In genomic region chr5:81530919-81531318, GRCh38 we compare ENCODE assay signal across 30 cellular contexts.
A peak's percentile ranks its signal among the peaks of the same experiment; 100 is the strongest.
DNase-seq lines count a peak whose midpoint lies in the region; FAIRE-seq and TF ChIP-seq lines count a peak whose summit lies in the region.
"Had no signal": no experiment of that assay in that cellular context is flagged by ENCODE, and none has a peak within 500 bp of the region (broad histone marks: within the 10 kb centered on the region; RNA-seq: fewer than 3 reads in every experiment).

No MANE protein-coding gene starts in this region.

- no peaks in the 10 kb centered on the region for H3K27me3 Mint-ChIP-seq in astrocyte (ENCODE audit: low read depth, unreplicated experiment)
- H3K27me3 Mint-ChIP-seq: CD4-positive, alpha-beta memory T cell; natural killer cell treated with Interleukin-12 subunit alpha and Interleukin-12 subunit beta and Interleukin-15 and Interleukin-18, amount 100 ng/mL, for 72 hours had no signal

- H3K36me3 Mint-ChIP-seq in astrocyte (ENCODE audit: low read depth, unreplicated experiment) = no peaks in the 10 kb centered on the region
- H3K36me3 Mint-ChIP-seq: natural killer cell treated with Interleukin-12 subunit alpha and Interleukin-12 subunit beta and Interleukin-15 and Interleukin-18, amount 100 ng/mL, for 72 hours had no signal

- no peaks in the 10 kb centered on the region for H3K27me3 ChIP-seq in astrocyte (ENCODE audit: insufficient read depth, low read length)
- H3K27me3 ChIP-seq in spleen (replicated peaks in 1 of 7) = no peaks in the 10 kb centered on the region
- H3K27me3 ChIP-seq: esophagus muscularis mucosa, gastroesophageal sphincter, transverse colon had no signal

- peak; percentile 58 for DNase-seq in ACHN
- DNase-seq in HK-2 (ENCODE audit: unreplicated experiment) = peak; percentile 17
- DNase-seq in astrocyte (ENCODE audit: low read depth) = no peak
- DNase-seq in iris pigment epithelial cell (ENCODE audit: low read depth) = peak; percentile 10
- no peak for DNase-seq in iPS-NIHi11 (ENCODE audit: low spot score)
- DNase-seq in spleen = no peak
- no peak for DNase-seq in NCI-H1436 (lab: John Stamatoyannopoulos, UW)
- DNase-seq in amniotic stem cell (lab: John Stamatoyannopoulos, UW) = no peak
- DNase-seq: activated CD4-positive, alpha-beta T cell treated with anti-CD3 and anti-CD28 coated beads for 1 hour; activated effector memory CD4-positive, alpha-beta T cell treated with anti-CD3 and anti-CD28 coated beads, Interleukin-2, amount 50 U/mL, for 16 hours; activated T-cell treated with anti-CD3 and anti-CD28 coated beads for 4 hours; CD4-positive, alpha-beta memory T cell; cortex of kidney; GDM1; lower lobe of right lung; mucosa of descending colon; NCI-H1417 treated with DMSO at 0.1 percent for 48 hours; NCI-H2081 treated with DMSO at 0.1 percent for 48 hours; NCI-H748 treated with DMSO at 0.1 percent for 48 hours; stimulated activated CD4-positive, alpha-beta T cell treated with anti-CD3 and anti-CD28 coated beads, Interleukin-1b, Interleukin-23, amount 100 ng/mL, for 48 hours; stimulated activated CD8-positive, alpha-beta memory T cell treated with anti-CD3 and anti-CD28 coated beads, Interleukin-4, amount 100 ng/mL, for 48 hours; transverse colon had no signal

- no peak overlapping the region for H3K9ac ChIP-seq in astrocyte (ENCODE audit: low read length)

- TF ChIP-seq POLR2A in spleen (IDR thresholded peaks at IDR 0.05) = no peak

- peak overlapping the region; percentile 27 for H3K4me3 Mint-ChIP-seq in astrocyte (ENCODE audit: unreplicated experiment)
- H3K4me3 Mint-ChIP-seq: natural killer cell treated with Interleukin-12 subunit alpha and Interleukin-12 subunit beta and Interleukin-15 and Interleukin-18, amount 100 ng/mL, for 72 hours had no signal

- H3K4me2 ChIP-seq in astrocyte (ENCODE audit: low read length) = no peak overlapping the region

- TF ChIP-seq CTCF in astrocyte (IDR thresholded peaks at IDR 0.05; ENCODE audit: insufficient read depth, low read depth, low read length) (no peak), spleen (IDR thresholded peaks at IDR 0.05 in 8 of 11, conservative IDR thresholded peaks at IDR 0.05 in 3 of 11) (no peak)

- H3K36me3 ChIP-seq in astrocyte (ENCODE audit: insufficient read depth, low read length) (no peaks in the 10 kb centered on the region), spleen (no peaks in the 10 kb centered on the region)
- H3K36me3 ChIP-seq: esophagus muscularis mucosa, gastroesophageal sphincter, HAP-1, lower lobe of right lung, transverse colon had no signal

- 97 to 100% (median 100%) methylated on average over 1 of the region's 1 CpG for WGBS in spleen, 5 donors

- no peak for FAIRE-seq in astrocyte (lab: Jason Lieb, UNC)
- FAIRE-seq: A204.1, islet of Langerhans had no signal

- H3K4me1 ChIP-seq in astrocyte (ENCODE audit: insufficient read depth, low read length) (no peaks in the 10 kb centered on the region), spleen (peaks cover 0 to 12% (median 0%) of the 10 kb centered on the region in 6 donors)
- H3K4me1 ChIP-seq: HAP-1, lower lobe of right lung had no signal

- H2AFZ ChIP-seq in astrocyte (ENCODE audit: low read depth, low read length) = no peak overlapping the region

- no peaks in the 10 kb centered on the region for H3K9me3 ChIP-seq in astrocyte (ENCODE audit: insufficient read depth, low read depth, low read length)
- H3K9me3 ChIP-seq in spleen = no peaks in the 10 kb centered on the region
- H3K9me3 ChIP-seq: esophagus muscularis mucosa, gastroesophageal sphincter, HAP-1, lower lobe of right lung, mucosa of descending colon, transverse colon had no signal

- intact Hi-C loops in spleen (cut with DNase I; ENCODE audit: low total_unique reads) = no loop called here

- no peaks in the 10 kb centered on the region for H4K20me1 ChIP-seq in astrocyte (ENCODE audit: insufficient read depth, low read length)

- no peaks in the 10 kb centered on the region for H3K9me3 Mint-ChIP-seq in astrocyte (ENCODE audit: unreplicated experiment)
- H3K9me3 Mint-ChIP-seq: natural killer cell treated with Interleukin-12 subunit alpha and Interleukin-12 subunit beta and Interleukin-15 and Interleukin-18, amount 100 ng/mL, for 72 hours had no signal

- no peaks in the 10 kb centered on the region for H3K79me2 ChIP-seq in astrocyte (ENCODE audit: insufficient read depth, low read length)

- no peak overlapping the region for H3K4me3 ChIP-seq in astrocyte (ENCODE audit: insufficient read depth, low read depth, low read length)
- no peak overlapping the region for H3K4me3 ChIP-seq in spleen
- H3K4me3 ChIP-seq: esophagus muscularis mucosa, gastroesophageal sphincter, HAP-1, lower lobe of right lung, mucosa of descending colon, SK-N-MC, skin epidermis, transverse colon had no signal

- peaks cover 23% of the 10 kb centered on the region for H3K4me1 Mint-ChIP-seq in astrocyte (ENCODE audit: low read depth, unreplicated experiment)

- H3K27ac Mint-ChIP-seq in astrocyte (ENCODE audit: unreplicated experiment) = no peak overlapping the region
- H3K27ac Mint-ChIP-seq: natural killer cell treated with Interleukin-12 subunit alpha and Interleukin-12 subunit beta and Interleukin-15 and Interleukin-18, amount 100 ng/mL, for 72 hours had no signal

- in situ Hi-C loops in ACHN (cut with HindIII; ENCODE audit: low pct_ligation_motif_present, low pct_unique_long_range_greater_than_20kb, low sequenced_read_pairs) = no loop called here

- no peak overlapping the region for H3K27ac ChIP-seq in astrocyte (ENCODE audit: low read depth, low read length)
- H3K27ac ChIP-seq in spleen = no peak overlapping the region
- H3K27ac ChIP-seq: esophagus muscularis mucosa, gastroesophageal sphincter, lower lobe of right lung, SK-N-MC, skin epidermis, transverse colon had no signal

Comparison
In these comparisons a context has a peak if more than half of its experiments do, and no peak if none do; other contexts are left out.
1. DNase-seq: peak in ACHN (single experiment), HK-2 (single experiment) and iris pigment epithelial cell (single experiment); none in astrocyte (single experiment), iPS-NIHi11 (single experiment), spleen (single experiment), NCI-H1436 (single experiment) and amniotic stem cell (single experiment).